In the genomic region with DNA sequence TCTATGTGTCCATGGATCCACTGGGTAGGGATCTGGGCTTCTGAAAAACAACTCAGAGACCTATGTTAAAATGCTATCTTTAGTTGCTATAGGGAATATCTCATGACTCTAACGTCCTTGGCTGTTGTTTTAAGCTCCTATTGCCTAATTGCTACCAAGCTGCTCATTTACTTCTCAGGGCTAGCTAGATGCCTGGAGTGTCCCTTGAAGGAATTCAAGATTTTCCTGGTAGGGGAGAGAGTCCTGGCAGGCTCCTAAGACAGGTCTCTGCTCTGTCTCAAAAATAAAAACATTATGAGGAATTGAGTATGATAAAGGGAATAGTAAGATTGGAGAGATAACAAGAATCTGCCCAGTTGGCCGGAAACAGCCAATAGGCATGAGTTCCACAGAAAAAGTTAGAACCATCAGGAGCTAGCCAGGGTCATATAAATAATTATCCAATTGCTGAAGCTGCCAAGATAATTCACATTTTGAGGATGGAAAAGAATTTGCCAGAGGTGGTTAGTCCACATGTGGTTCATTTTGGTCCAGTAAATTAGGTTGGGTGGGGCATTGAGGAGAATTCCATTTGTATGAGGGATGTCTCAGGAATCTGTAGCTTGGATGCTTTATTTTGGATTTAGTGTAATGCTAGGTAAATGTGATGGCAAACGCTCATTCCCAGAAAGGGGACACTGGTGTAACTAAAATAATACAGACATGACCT, we compare ENCODE assay signal across 31 cellular contexts.
"Had no signal": no experiment of that assay in that cellular context is flagged by ENCODE, and none has a peak within 500 bp of the region (broad histone marks: within the 10 kb centered on the region; RNA-seq: fewer than 3 reads in every experiment).

No MANE protein-coding gene starts in this region.

- H3K4me1 Mint-ChIP-seq: activated CD4-positive, alpha-beta memory T cell treated with anti-CD3 and anti-CD28 coated beads, Interleukin-2, amount 10 ng/mL, durations not matched to agents 7 days and 5 days; activated CD4-positive, alpha-beta T cell treated with anti-CD3 and anti-CD28 coated beads, Interleukin-2, amount 10 ng/mL, durations not matched to agents 24 days and 14 days; activated naive CD4-positive, alpha-beta T cell treated with anti-CD3 and anti-CD28 coated beads, Interleukin-2, amount 50 U/mL, for 24 hours; activated naive CD8-positive, alpha-beta T cell treated with anti-CD3 and anti-CD28 coated beads, Interleukin-2, amount 50 U/mL, for 24 hours; central memory CD8-positive, alpha-beta T cell; naive thymus-derived CD4-positive, alpha-beta T cell; stimulated activated naive B cell treated with anti-CD40 and anti-IgM and Interleukin-4, amounts not matched to agents 10 μg/mL and 1 μg/mL and 100 μg/mL, for 72 hours; T-helper 17 cell had no signal

- H3K4me3 Mint-ChIP-seq: activated CD4-positive, alpha-beta memory T cell treated with anti-CD3 and anti-CD28 coated beads, Interleukin-2, amount 10 ng/mL, durations not matched to agents 7 days and 5 days; activated CD4-positive, alpha-beta T cell treated with anti-CD3 and anti-CD28 coated beads, Interleukin-2, amount 10 ng/mL, durations not matched to agents 24 days and 14 days; activated naive CD4-positive, alpha-beta T cell treated with anti-CD3 and anti-CD28 coated beads, Interleukin-2, amount 50 U/mL, for 24 hours; activated naive CD8-positive, alpha-beta T cell treated with anti-CD3 and anti-CD28 coated beads, Interleukin-2, amount 50 U/mL, for 24 hours; activated T-cell treated with anti-CD3 and anti-CD28 coated beads, Interleukin-2, amount 50 U/mL, for 24 hours; central memory CD8-positive, alpha-beta T cell; dendritic cell treated with granulocyte-macrophage colony-stimulating factor and Interleukin-4, amounts not matched to agents 40 ng/mL and 50 ng/mL, for 4 days; endodermal cell; naive thymus-derived CD4-positive, alpha-beta T cell; stimulated activated naive B cell treated with anti-CD40 and anti-IgM and Interleukin-4, amounts not matched to agents 10 μg/mL and 1 μg/mL and 100 μg/mL, for 72 hours; T-helper 17 cell had no signal

- H3K27me3 Mint-ChIP-seq: activated CD4-positive, alpha-beta memory T cell treated with anti-CD3 and anti-CD28 coated beads, Interleukin-2, amount 10 ng/mL, durations not matched to agents 7 days and 5 days; activated CD4-positive, alpha-beta T cell treated with anti-CD3 and anti-CD28 coated beads, Interleukin-2, amount 10 ng/mL, durations not matched to agents 24 days and 14 days; activated naive CD4-positive, alpha-beta T cell treated with anti-CD3 and anti-CD28 coated beads, Interleukin-2, amount 50 U/mL, for 24 hours; activated naive CD8-positive, alpha-beta T cell treated with anti-CD3 and anti-CD28 coated beads, Interleukin-2, amount 50 U/mL, for 24 hours; activated T-cell treated with anti-CD3 and anti-CD28 coated beads, Interleukin-2, amount 50 U/mL, for 24 hours; central memory CD8-positive, alpha-beta T cell; dendritic cell treated with granulocyte-macrophage colony-stimulating factor and Interleukin-4, amounts not matched to agents 40 ng/mL and 50 ng/mL, for 4 days; naive thymus-derived CD4-positive, alpha-beta T cell; progenitor cell of endocrine pancreas; stimulated activated naive B cell treated with anti-CD40 and anti-IgM and Interleukin-4, amounts not matched to agents 10 μg/mL and 1 μg/mL and 100 μg/mL, for 72 hours; T-helper 17 cell had no signal

- H3K4me3 ChIP-seq: esophagus muscularis mucosa, gastrocnemius medialis, ovary, stomach, thyroid gland had no signal

- DNase-seq: activated CD4-positive, alpha-beta memory T cell treated with anti-CD3 and anti-CD28 coated beads, Interleukin-2, amount 10 ng/mL, durations not matched to agents 7 days and 5 days; activated CD4-positive, alpha-beta T cell treated with anti-CD3 and anti-CD28 coated beads, Interleukin-2, amount 10 ng/mL, durations not matched to agents 24 days and 14 days; activated CD8-positive, alpha-beta memory T cell treated with anti-CD3 and anti-CD28 coated beads, Interleukin-2, amount 50 U/mL, for 48 hours; activated gamma-delta T cell; activated naive CD8-positive, alpha-beta T cell treated with anti-CD3 and anti-CD28 coated beads, Interleukin-2, amount 50 U/mL, for 24 hours; activated T-cell treated with anti-CD3 and anti-CD28 coated beads, Interleukin-2, amount 50 U/mL, for 24 hours; amygdala; endodermal cell; gastrocnemius medialis; glutamatergic neuron; islet precursor cell; left cardiac atrium; left ventricle myocardium superior; naive thymus-derived CD4-positive, alpha-beta T cell; ovary; retina; small intestine; stimulated activated CD4-positive, alpha-beta T cell treated with anti-CD3 and anti-CD28 coated beads, Interleukin-1b, Interleukin-23, amount 100 ng/mL, for 48 hours; stimulated activated naive B cell treated with anti-CD40 and anti-IgM and Interleukin-4, amounts not matched to agents 10 μg/mL and 1 μg/mL and 100 μg/mL, for 72 hours; stomach; T-helper 17 cell; T1000; thyroid gland; WERI-Rb-1 had no signal

- H3K27ac Mint-ChIP-seq: activated CD4-positive, alpha-beta memory T cell treated with anti-CD3 and anti-CD28 coated beads, Interleukin-2, amount 10 ng/mL, durations not matched to agents 7 days and 5 days; activated CD4-positive, alpha-beta T cell treated with anti-CD3 and anti-CD28 coated beads, Interleukin-2, amount 10 ng/mL, durations not matched to agents 24 days and 14 days; activated naive CD4-positive, alpha-beta T cell treated with anti-CD3 and anti-CD28 coated beads, Interleukin-2, amount 50 U/mL, for 24 hours; activated naive CD8-positive, alpha-beta T cell treated with anti-CD3 and anti-CD28 coated beads, Interleukin-2, amount 50 U/mL, for 24 hours; activated T-cell treated with anti-CD3 and anti-CD28 coated beads, Interleukin-2, amount 50 U/mL, for 24 hours; dendritic cell treated with granulocyte-macrophage colony-stimulating factor and Interleukin-4, amounts not matched to agents 40 ng/mL and 50 ng/mL, for 4 days; endodermal cell; naive thymus-derived CD4-positive, alpha-beta T cell; progenitor cell of endocrine pancreas; stimulated activated naive B cell treated with anti-CD40 and anti-IgM and Interleukin-4, amounts not matched to agents 10 μg/mL and 1 μg/mL and 100 μg/mL, for 72 hours; T-helper 17 cell had no signal

- ATAC-seq: activated CD4-positive, CD25-positive, alpha-beta regulatory T cell treated with anti-CD3 and anti-CD28 coated beads, Interleukin-2, amount 50 U/mL, for 24 hours; activated naive CD8-positive, alpha-beta T cell treated with anti-CD3 and anti-CD28 coated beads, Interleukin-2, amount 50 U/mL, for 24 hours; gastrocnemius medialis; left cardiac atrium; left ventricle myocardium superior; naive thymus-derived CD4-positive, alpha-beta T cell; sciatic nerve; stimulated activated naive B cell treated with anti-CD40 and anti-IgM and Interleukin-4, amounts not matched to agents 10 μg/mL and 1 μg/mL and 100 μg/mL, for 72 hours; T-helper 17 cell had no signal

- H3K27me3 ChIP-seq: esophagus muscularis mucosa, gastrocnemius medialis, ovary, stomach, thyroid gland had no signal

- H3K36me3 ChIP-seq: esophagus muscularis mucosa, gastrocnemius medialis, ovary, stomach, thyroid gland, WERI-Rb-1 had no signal

- H3K9me3 ChIP-seq: esophagus muscularis mucosa, gastrocnemius medialis, ovary, thyroid gland had no signal

- H3K4me1 ChIP-seq: esophagus muscularis mucosa, gastrocnemius medialis, stomach, thyroid gland had no signal

- H3K27ac ChIP-seq: esophagus muscularis mucosa, gastrocnemius medialis, ovary, stomach, thyroid gland, WERI-Rb-1 had no signal

- H3K9me3 Mint-ChIP-seq: endodermal cell had no signal

- H3K36me3 Mint-ChIP-seq: activated naive CD4-positive, alpha-beta T cell treated with anti-CD3 and anti-CD28 coated beads, Interleukin-2, amount 50 U/mL, for 24 hours; stimulated activated naive B cell treated with anti-CD40 and anti-IgM and Interleukin-4, amounts not matched to agents 10 μg/mL and 1 μg/mL and 100 μg/mL, for 72 hours had no signal
